8 cellular contexts compared by ENCODE assay signal in genomic region chr17:40218740-40219072, GRCh38. TPM values are rescaled to one million over a fixed set of nuclear protein-coding genes. Genes with fewer than 3 reads are reported as not detected.
DNase-seq lines count a peak whose midpoint lies in the region; ATAC-seq and TF ChIP-seq lines count a peak whose summit lies in the region.

No MANE protein-coding gene starts in this region.

- H3K4me2 ChIP-seq in Karpas-422 (ENCODE audit: low read depth, low read length, poor library complexity, severe bottlenecking): peak overlapping the region; percentile 96

- TF ChIP-seq CTCF in BE2C (IDR thresholded peaks at IDR 0.05; ENCODE audit: low read depth, low read length) (no peak), left ventricle myocardium inferior (IDR thresholded peaks at IDR 0.05; ENCODE audit: borderline replicate concordance) (no peak), type B pancreatic cell (conservative IDR thresholded peaks at IDR 0.05) (no peak)

- H3K4me1 ChIP-seq in BE2C (no peaks in the 10 kb centered on the region), Karpas-422 (ENCODE audit: low read length) (peaks cover 14% of the 10 kb centered on the region), left ventricle myocardium inferior (peaks cover 22% of the 10 kb centered on the region)

- ATAC-seq in GM19395 (IDR thresholded peaks at IDR 0.05; ENCODE audit: unreplicated experiment) (peak; percentile 51), SK-N-SH treated with all-trans-retinoic acid at 6 μM for 48 hours (peak; percentile 52)

- no peaks in the 10 kb centered on the region for H3K9me3 Mint-ChIP-seq in type B pancreatic cell

- H4K20me1 ChIP-seq in Karpas-422 (ENCODE audit: insufficient read depth, low read depth, low read length): no peaks in the 10 kb centered on the region

- H2AFZ ChIP-seq in Karpas-422 (ENCODE audit: low read length): peak overlapping the region; percentile 91

- peak overlapping the region; percentile 93 for H3K9ac ChIP-seq in Karpas-422 (ENCODE audit: low read length)

- peak overlapping the region; percentile 68 for H3K4me3 ChIP-seq in BE2C (ENCODE audit: low read depth, low read length)
- H3K4me3 ChIP-seq in Karpas-422 (ENCODE audit: low read length): peak overlapping the region; percentile 95
- H3K4me3 ChIP-seq in left ventricle myocardium inferior: peak overlapping the region; percentile 81

- no peaks in the 10 kb centered on the region for H3K9me2 ChIP-seq in Karpas-422 (replicated peaks; ENCODE audit: insufficient read depth, low read length)

- H3K27ac ChIP-seq in Karpas-422 (ENCODE audit: low read length) (peak overlapping the region; percentile 70), left ventricle myocardium inferior (replicated peaks) (peak overlapping the region; percentile 95)

- peak overlapping the region; percentile 94 for H3K27ac Mint-ChIP-seq in type B pancreatic cell

- peak; percentile 74 for DNase-seq in BE2C
- DNase-seq in Karpas-422: peak; percentile 95
- peak; percentile 52 for DNase-seq in amniotic stem cell (lab: John Stamatoyannopoulos, UW)
- DNase-seq in left ventricle myocardium inferior: peak; percentile 35
- peak; percentile 63 to 97 (median 78) for DNase-seq in posterior cingulate gyrus
- no peak for DNase-seq in type B pancreatic cell (ENCODE audit: extremely low spot score, unreplicated experiment)

- H3K9me3 ChIP-seq in BE2C: no peaks in the 10 kb centered on the region
- no peaks in the 10 kb centered on the region for H3K9me3 ChIP-seq in Karpas-422 (ENCODE audit: low read length)
- H3K9me3 ChIP-seq in left ventricle myocardium inferior (replicated peaks): no peaks in the 10 kb centered on the region

- no peaks in the 10 kb centered on the region for H3K27me3 Mint-ChIP-seq in type B pancreatic cell

- peaks cover 10% of the 10 kb centered on the region for H3K4me1 Mint-ChIP-seq in type B pancreatic cell (ENCODE audit: unreplicated experiment)

- peak overlapping the region; percentile 96 for H3K4me3 Mint-ChIP-seq in type B pancreatic cell

- H3K36me3 Mint-ChIP-seq in type B pancreatic cell: no peaks in the 10 kb centered on the region

- H3K36me3 ChIP-seq in BE2C (no peaks in the 10 kb centered on the region), Karpas-422 (ENCODE audit: insufficient read depth, low read length) (no peaks in the 10 kb centered on the region), left ventricle myocardium inferior (no peaks in the 10 kb centered on the region)

- peaks cover 32% of the 10 kb centered on the region for H3K79me2 ChIP-seq in Karpas-422 (ENCODE audit: low read length)

- intact Hi-C loops in left ventricle myocardium inferior (cut with micrococcal nuclease) (no loop called here), posterior cingulate gyrus (cut with DNase I) (loop anchor here (5.0 kb wide), 1 partner anchor 69 kb away; the partner anchor contains the start of gene CDC6)

- H3K27me3 ChIP-seq in BE2C (no peaks in the 10 kb centered on the region), Karpas-422 (ENCODE audit: low read length) (no peaks in the 10 kb centered on the region), left ventricle myocardium inferior (ENCODE audit: low read depth) (no peaks in the 10 kb centered on the region)

TF ChIP-seq in SK-N-SH treated with all-trans-retinoic acid at 6 μM for 48 hours, 23 proteins besides CTCF, POLR2A, EP300 and RAD21 (continues in another document):
- TF ChIP-seq TCF4 (CRISPR knock-in tag; IDR thresholded peaks at IDR 0.05; ENCODE audit: borderline replicate concordance): no peak
- no peak for TF ChIP-seq CSRNP3 (CRISPR knock-in tag; IDR thresholded peaks at IDR 0.05)
- TF ChIP-seq ZNF70 (CRISPR knock-in tag; IDR thresholded peaks at IDR 0.05): no peak
- no peak for TF ChIP-seq SNAI2 (CRISPR knock-in tag; IDR thresholded peaks at IDR 0.05)
- TF ChIP-seq POU6F1 (CRISPR knock-in tag; IDR thresholded peaks at IDR 0.05; ENCODE audit: borderline replicate concordance, low read depth): no peak
- no peak for TF ChIP-seq OSR1 (CRISPR knock-in tag; IDR thresholded peaks at IDR 0.05)
- no peak for TF ChIP-seq ISL1 (CRISPR knock-in tag; IDR thresholded peaks at IDR 0.05)
- no peak for TF ChIP-seq BACH2 (CRISPR knock-in tag; IDR thresholded peaks at IDR 0.05; ENCODE audit: borderline replicate concordance)
- TF ChIP-seq RARB (CRISPR knock-in tag; IDR thresholded peaks at IDR 0.05): no peak
- no peak for TF ChIP-seq ESRRG (CRISPR knock-in tag; IDR thresholded peaks at IDR 0.05)
- TF ChIP-seq TSHZ2 (CRISPR knock-in tag; IDR thresholded peaks at IDR 0.05): no peak
- no peak for TF ChIP-seq TOX (CRISPR knock-in tag; IDR thresholded peaks at IDR 0.05; ENCODE audit: borderline replicate concordance)
- TF ChIP-seq CSDC2 (CRISPR knock-in tag; IDR thresholded peaks at IDR 0.05): no peak
- TF ChIP-seq CREB5 (CRISPR knock-in tag; IDR thresholded peaks at IDR 0.05; ENCODE audit: low read depth): no peak

RNA-seq across cellular contexts. Expression of gene WIPF2, which starts 0.4 kb away (rescaled TPM):
- polyA plus RNA-seq in BE2C (2012; ENCODE audit: insufficient read depth, insufficient read length, low read depth): 16.5 TPM
- total RNA-seq in Karpas-422 (2014; rRNA removed; shearing (Covaris generic); ENCODE audit: low replicate concordance): 6.0 and 19.0 TPM in 2 replicates
- 12.5 TPM for total RNA-seq in left ventricle myocardium inferior
- 27.2 and 35.3 TPM in 2 replicates for total RNA-seq in type B pancreatic cell (ENCODE audit: low replicate concordance)

RNA-seq across cellular contexts. Expression of gene RAPGEFL1, which starts 41.4 kb away (rescaled TPM):
- 9.8 TPM for polyA plus RNA-seq in BE2C (2012; ENCODE audit: insufficient read depth, insufficient read length, low read depth)
- 5.6 and 8.9 TPM in 2 replicates for total RNA-seq in Karpas-422 (2014; rRNA removed; shearing (Covaris generic); ENCODE audit: low replicate concordance)
- 3.7 TPM for total RNA-seq in left ventricle myocardium inferior
- total RNA-seq in type B pancreatic cell (ENCODE audit: low replicate concordance): 9.9 and 18.6 TPM in 2 replicates
